Comparison of ENCODE assay signal across 16 cellular contexts in the genomic region with DNA sequence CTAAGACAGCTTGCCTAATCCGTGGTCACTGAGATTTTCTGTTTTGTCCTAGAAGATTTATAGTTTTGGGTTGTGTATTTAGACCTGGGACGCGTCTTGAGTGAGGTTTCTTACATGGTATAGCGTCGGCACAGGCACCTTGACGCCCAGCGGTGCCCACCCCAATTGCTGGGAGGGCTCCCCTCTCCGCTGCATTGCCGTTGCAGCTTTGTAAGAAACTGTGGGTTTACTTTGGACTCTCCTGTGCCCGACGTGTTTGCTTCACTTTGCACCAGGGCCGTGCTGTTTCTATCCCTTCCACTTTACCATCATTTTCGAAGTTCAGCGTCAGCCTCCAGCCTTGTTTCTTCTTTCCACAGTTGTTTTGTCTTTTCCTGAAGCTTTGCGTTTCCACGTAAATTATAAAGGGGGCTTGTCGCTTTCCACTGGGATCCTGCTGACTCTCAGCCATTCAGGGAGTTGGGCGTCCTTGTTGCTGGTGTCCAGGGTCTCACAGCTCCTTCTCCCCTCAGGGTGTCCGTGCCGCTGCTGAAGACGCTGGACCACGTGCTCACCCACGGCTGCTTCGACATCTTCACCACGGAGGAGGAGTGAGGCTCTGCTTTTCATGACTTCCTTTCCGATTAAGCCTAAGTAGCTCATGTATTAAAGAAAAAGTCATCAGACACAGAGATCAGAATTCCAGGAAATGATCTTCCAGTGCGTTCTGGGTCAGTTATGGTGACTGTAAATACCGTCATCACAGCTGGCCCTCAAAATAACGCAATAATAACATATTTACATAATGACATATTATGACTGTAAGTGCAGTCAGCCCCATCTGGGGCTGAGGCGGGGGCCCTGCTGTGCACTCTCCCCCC.
A peak's percentile ranks its signal among the peaks of the same experiment; 100 is the strongest.
DNase-seq lines count a peak whose midpoint lies in the region; ATAC-seq and TF ChIP-seq lines count a peak whose summit lies in the region.
"Had no signal": no experiment of that assay in that cellular context is flagged by ENCODE, and none has a peak within 500 bp of the region (broad histone marks: within the 10 kb centered on the region; RNA-seq: fewer than 3 reads in every experiment).

No MANE protein-coding gene starts in this region.

- no peak overlapping the region for H3K4me3 ChIP-seq in heart right ventricle
- no peak overlapping the region for H3K4me3 ChIP-seq in lower lobe of right lung
- no peak overlapping the region for H3K4me3 ChIP-seq in upper lobe of right lung
- H3K4me3 ChIP-seq: gastroesophageal sphincter, suprapubic skin had no signal

- intact Hi-C loops in Right ventricle myocardium superior (cut with DNase I) (no loop called here), heart right ventricle (cut with DNase I) (loop anchor here in 1 of 10 donors (5.0 kb wide), 1 partner anchor 35 kb away; no protein-coding TSS in a partner anchor), lower lobe of right lung (cut with DNase I) (no loop called here), upper lobe of right lung (cut with DNase I) (no loop called here)

- H3K36me3 ChIP-seq in heart right ventricle (peaks cover 0 to 100% (median 26%) of the 10 kb centered on the region in 9 donors), lower lobe of right lung (peaks cover 96% of the 10 kb centered on the region), upper lobe of right lung (peaks cover 71% of the 10 kb centered on the region)

- 89 to 90% methylated on average over 30 of the region's 30 CpGs for WGBS in heart right ventricle, 2 donors

- no peaks in the 10 kb centered on the region for H3K9me3 ChIP-seq in heart right ventricle
- no peaks in the 10 kb centered on the region for H3K9me3 ChIP-seq in lower lobe of right lung
- H3K9me3 ChIP-seq in upper lobe of right lung, result no peaks in the 10 kb centered on the region
- H3K9me3 ChIP-seq: BE2C, gastroesophageal sphincter, suprapubic skin had no signal

- H3K4me1 ChIP-seq in heart right ventricle, result peaks cover 0 to 7% (median 3%) of the 10 kb centered on the region in 9 donors
- H3K4me1 ChIP-seq in lower lobe of right lung, result no peaks in the 10 kb centered on the region
- H3K4me1 ChIP-seq in upper lobe of right lung, result no peaks in the 10 kb centered on the region
- H3K4me1 ChIP-seq: BE2C had no signal

- in situ Hi-C loops in GM13977 (cut with MboI; ENCODE audit: low pct_unique_long_range_greater_than_20kb, low sequenced_read_pairs, unreplicated experiment), result no loop called here

- DNase-seq in Right ventricle myocardium superior (peak; percentile 7), heart right ventricle (no peak), brain pericyte (ENCODE audit: low read depth, low spot score) (peak; percentile 68), lower lobe of right lung (peak; percentile 14), upper lobe of right lung (peak; percentile 50), amygdala (lab: John Stamatoyannopoulos, UW) (no peak), GM13977 (ENCODE audit: low spot score) (no peak)
- DNase-seq: activated CD8-positive, alpha-beta T cell treated with anti-CD3 and anti-CD28 coated beads, Interleukin-2, amount 10 ng/mL, durations not matched to agents 7 days and 5 days; NCI-H1436 treated with DMSO at 0.1 percent for 48 hours; NCI-H82; SW 1271 had no signal

- H3K27me3 ChIP-seq in heart right ventricle (no peaks in the 10 kb centered on the region), lower lobe of right lung (ENCODE audit: low read depth) (no peaks in the 10 kb centered on the region), upper lobe of right lung (no peaks in the 10 kb centered on the region)
- H3K27me3 ChIP-seq: BE2C, gastroesophageal sphincter, suprapubic skin had no signal

- no peak for ATAC-seq in Right ventricle myocardium superior (ENCODE audit: poor library complexity)
- no peak for ATAC-seq in heart right ventricle
- ATAC-seq in lower lobe of right lung, result no peak
- no peak for ATAC-seq in upper lobe of right lung
- no peak for ATAC-seq in HG02970 (IDR thresholded peaks at IDR 0.05; ENCODE audit: low FRiP score, unreplicated experiment)
- ATAC-seq: activated CD8-positive, alpha-beta T cell treated with anti-CD3 and anti-CD28 coated beads, Interleukin-2, amount 10 ng/mL, durations not matched to agents 7 days and 5 days; left lobe of liver had no signal

- H3K27ac ChIP-seq in heart right ventricle (peak overlapping the region in 1 of 10 donors; percentile 66), lower lobe of right lung (no peak overlapping the region), upper lobe of right lung (no peak overlapping the region)

- no peak for TF ChIP-seq CTCF in heart right ventricle (IDR thresholded peaks at IDR 0.05)
- no peak for TF ChIP-seq CTCF in lower lobe of right lung (IDR thresholded peaks at IDR 0.05)
- no peak for TF ChIP-seq CTCF in upper lobe of right lung (IDR thresholded peaks at IDR 0.05)
- TF ChIP-seq CTCF in GM13977 (IDR thresholded peaks at IDR 0.05; ENCODE audit: extremely low read depth, insufficient read depth, missing control alignments), result no peak

Comparison
In these comparisons a context has a peak if more than half of its experiments do, and no peak if none do; other contexts are left out.
1. DNase-seq: peak in Right ventricle myocardium superior (single experiment), brain pericyte (single experiment), lower lobe of right lung (single experiment) and upper lobe of right lung (single experiment); none in heart right ventricle (0 of 2), amygdala (0 of 56) and GM13977 (single experiment).